Comparison of ENCODE assay signal across 2 cellular contexts in genomic region chr22:37161442-37161841, GRCh38.
TF ChIP-seq lines count a peak whose summit lies in the region.

No MANE protein-coding gene starts in this region.

TF ChIP-seq in HEK293T, 16 proteins besides CTCF, POLR2A, EP300 and RAD21:
- TF ChIP-seq NFRKB (IDR thresholded peaks at IDR 0.05) (no peak), BHLHE40 (IDR thresholded peaks at IDR 0.05; ENCODE audit: borderline replicate concordance) (no peak), L3MBTL2 (conservative IDR thresholded peaks at IDR 0.05) (0 out of 2 replicates have a peak, but pooled peaks have one; percentile 29)

TF ChIP-seq in K562, 482 proteins besides CTCF, POLR2A, EP300 and RAD21:
- TF ChIP-seq ETS2 (tag; IDR thresholded peaks at IDR 0.05; ENCODE audit: borderline replicate concordance, poor library complexity, severe bottlenecking): no peak
- no peak for TF ChIP-seq ZNF639 (CRISPR knock-in tag; conservative IDR thresholded peaks at IDR 0.05 in 1 of 2, IDR thresholded peaks at IDR 0.05 in 1 of 2)
- TF ChIP-seq ZC3H11A (IDR thresholded peaks at IDR 0.05; ENCODE audit: low read depth, low read length): no peak
- no peak for TF ChIP-seq BMI1 (IDR thresholded peaks at IDR 0.05; ENCODE audit: low read length)
- TF ChIP-seq NFYB (IDR thresholded peaks at IDR 0.05; ENCODE audit: extremely low read depth, insufficient read length): peak; percentile 61
- TF ChIP-seq MAX (CRISPR knock-in tag; IDR thresholded peaks at IDR 0.05): 0 out of 2 replicates have a peak, but pooled peaks have one; percentile 13
- TF ChIP-seq HDAC3 (IDR thresholded peaks at IDR 0.05; ENCODE audit: borderline replicate concordance, partially characterized antibody): no peak
- TF ChIP-seq SP1 (CRISPR knock-in tag; IDR thresholded peaks at IDR 0.05): no peak
- peak in 1 of 2 experiments; percentile 39; a peak in 1 of 3 replicates for TF ChIP-seq CBX3 (IDR thresholded peaks at IDR 0.05; ENCODE audit: borderline replicate concordance in 1 of 2, low read length in 2 of 2)
- TF ChIP-seq TOE1 (IDR thresholded peaks at IDR 0.05; ENCODE audit: borderline replicate concordance): peak; percentile 89; the same call in 1 of the 2 replicates
- no peak for TF ChIP-seq TOE1 (CRISPR knock-in tag; IDR thresholded peaks at IDR 0.05; ENCODE audit: borderline replicate concordance, low read depth)
- peak; percentile 18 for TF ChIP-seq ASH1L (IDR thresholded peaks at IDR 0.05; ENCODE audit: borderline replicate concordance, low read depth, partially characterized antibody)
- TF ChIP-seq MGA (IDR thresholded peaks at IDR 0.05): no peak
- TF ChIP-seq GMEB1 (CRISPR knock-in tag; IDR thresholded peaks at IDR 0.05): 0 out of 2 replicates have a peak, but pooled peaks have one; percentile 16
- peak; percentile 97 for TF ChIP-seq USF1 (CRISPR knock-in tag; IDR thresholded peaks at IDR 0.05)
- TF ChIP-seq ESRRA (IDR thresholded peaks at IDR 0.05; ENCODE audit: borderline replicate concordance, low read depth): peak; percentile 41; the same call in 1 of the 2 replicates
- peak; percentile 92 for TF ChIP-seq TFE3 (CRISPR knock-in tag; IDR thresholded peaks at IDR 0.05)
- peak; percentile 86 for TF ChIP-seq USF2 (CRISPR knock-in tag; IDR thresholded peaks at IDR 0.05)
- peak; percentile 75 for TF ChIP-seq CBFA2T2 (conservative IDR thresholded peaks at IDR 0.05)
- TF ChIP-seq RAD51 (IDR thresholded peaks at IDR 0.05; ENCODE audit: borderline replicate concordance, low read depth): peak; percentile 97
- peak; percentile 15; the same call in 1 of the 2 replicates for TF ChIP-seq L3MBTL2 (IDR thresholded peaks at IDR 0.05)
- no peak for TF ChIP-seq TCF3 (CRISPR knock-in tag; IDR thresholded peaks at IDR 0.05)
- TF ChIP-seq ZNF280A (IDR thresholded peaks at IDR 0.05; ENCODE audit: low read depth, partially characterized antibody): no peak
- peak; percentile 68 for TF ChIP-seq FOS (IDR thresholded peaks at IDR 0.05; ENCODE audit: extremely low read depth, insufficient read length)
